ENCODE assay signal across 1 cellular context in genomic region chr16:50502616-50503000, GRCh38.
TF ChIP-seq lines count a peak whose summit lies in the region.

No MANE protein-coding gene starts in this region.

TF ChIP-seq in HepG2, 621 proteins besides CTCF, POLR2A, EP300 and RAD21 (continued from another document):
- TF ChIP-seq KLF16 (CRISPR knock-in tag; IDR thresholded peaks at IDR 0.05) (0 out of 4 replicates have a peak, but pooled peaks of 1 of the 2 experiments have one; percentile 29), IRF2 (CRISPR knock-in tag; IDR thresholded peaks at IDR 0.05) (peak; percentile 45; the same call in 1 of the 2 replicates), MIER3 (CRISPR knock-in tag; IDR thresholded peaks at IDR 0.05; ENCODE audit: borderline replicate concordance) (peak; percentile 27; the same call in 1 of the 2 replicates), TCF12 (IDR thresholded peaks at IDR 0.05) (no peak), TCF12 (CRISPR knock-in tag; IDR thresholded peaks at IDR 0.05) (no peak), HNF1A (IDR thresholded peaks at IDR 0.05; ENCODE audit: low read depth) (peak; percentile 32; the same call in 1 of the 2 replicates), HNF1A (CRISPR knock-in tag; IDR thresholded peaks at IDR 0.05; ENCODE audit: borderline replicate concordance) (no peak), TBP (CRISPR knock-in tag; IDR thresholded peaks at IDR 0.05) (no peak), HOXA3 (CRISPR knock-in tag; IDR thresholded peaks at IDR 0.05) (peak; percentile 51; the same call in 1 of the 2 replicates), RXRB (CRISPR knock-in tag; IDR thresholded peaks at IDR 0.05; ENCODE audit: borderline replicate concordance) (peak; percentile 77), ZC3H4 (CRISPR knock-in tag; IDR thresholded peaks at IDR 0.05; ENCODE audit: borderline replicate concordance) (no peak), ZNF792 (CRISPR knock-in tag; IDR thresholded peaks at IDR 0.05) (no peak), ZNF800 (CRISPR knock-in tag; IDR thresholded peaks at IDR 0.05) (no peak), TAF15 (IDR thresholded peaks at IDR 0.05; ENCODE audit: low read depth, low read length, poor library complexity, severe bottlenecking) (no peak), FOXM1 (CRISPR knock-in tag; IDR thresholded peaks at IDR 0.05) (no peak), ZFY (CRISPR knock-in tag; IDR thresholded peaks at IDR 0.05) (no peak), ZNF18 (CRISPR knock-in tag; IDR thresholded peaks at IDR 0.05; ENCODE audit: insufficient replicate concordance) (no peak), THAP11 (CRISPR knock-in tag; IDR thresholded peaks at IDR 0.05) (0 out of 2 replicates have a peak, but pooled peaks have one; percentile 17), RBAK (CRISPR knock-in tag; IDR thresholded peaks at IDR 0.05) (peak; percentile 95), ZNF7 (CRISPR knock-in tag; IDR thresholded peaks at IDR 0.05) (no peak), MTA3 (CRISPR knock-in tag; IDR thresholded peaks at IDR 0.05) (no peak), KIAA2018 (CRISPR knock-in tag; IDR thresholded peaks at IDR 0.05; ENCODE audit: borderline replicate concordance) (no peak), ZNF543 (CRISPR knock-in tag; IDR thresholded peaks at IDR 0.05) (peak; percentile 99), ZNF773 (CRISPR knock-in tag; IDR thresholded peaks at IDR 0.05; ENCODE audit: borderline replicate concordance) (no peak), GABPB1 (CRISPR knock-in tag; IDR thresholded peaks at IDR 0.05) (peak; percentile 59), ZNF20 (CRISPR knock-in tag; IDR thresholded peaks at IDR 0.05) (no peak), KDM5A (IDR thresholded peaks at IDR 0.05; ENCODE audit: borderline replicate concordance, low read length) (no peak), MEIS2 (CRISPR knock-in tag; IDR thresholded peaks at IDR 0.05) (peak; percentile 47; the same call in 1 of the 2 replicates), ZFX (CRISPR knock-in tag; IDR thresholded peaks at IDR 0.05; ENCODE audit: low read depth) (peak; percentile 51; the same call in 1 of the 2 replicates), ZNF350 (CRISPR knock-in tag; IDR thresholded peaks at IDR 0.05; ENCODE audit: borderline replicate concordance, low read depth) (0 out of 2 replicates have a peak, but pooled peaks have one; percentile 11), ARNTL (CRISPR knock-in tag; IDR thresholded peaks at IDR 0.05) (0 out of 2 replicates have a peak, but pooled peaks have one; percentile 25), NKX3-1 (CRISPR knock-in tag; IDR thresholded peaks at IDR 0.05) (no peak), GATAD2A (CRISPR knock-in tag; IDR thresholded peaks at IDR 0.05) (peak; percentile 91), GATA4 (IDR thresholded peaks at IDR 0.05; ENCODE audit: borderline replicate concordance, low read depth) (peak; percentile 78; the same call in 1 of the 2 replicates)
